ENCODE assay signal across 32 cellular contexts in genomic region chr11:125924384-125925007, GRCh38. TPM values are rescaled to one million over a fixed set of nuclear protein-coding genes. Genes with fewer than 3 reads are reported as not detected.
"Had no signal": no experiment of that assay in that cellular context is flagged by ENCODE, and none has a peak within 500 bp of the region (broad histone marks: within the 10 kb centered on the region; RNA-seq: fewer than 3 reads in every experiment).

No MANE protein-coding gene starts in this region.

- H3K27me3 ChIP-seq: adrenal gland, dorsolateral prefrontal cortex, gastrocnemius medialis had no signal

- H3K27ac ChIP-seq: adrenal gland, body of pancreas, coronary artery, foreskin keratinocyte, gastrocnemius medialis had no signal

- H3K27ac Mint-ChIP-seq: activated CD4-positive, alpha-beta memory T cell treated with anti-CD3 and anti-CD28 coated beads for 36 hours; activated CD4-positive, alpha-beta T cell treated with anti-CD3 and anti-CD28 coated beads for 36 hours; activated CD4-positive, alpha-beta T cell treated with anti-CD3 and anti-CD28 coated beads, Interleukin-2, amount 10 ng/mL, durations not matched to agents 24 days and 14 days; activated CD8-positive, alpha-beta T cell treated with anti-CD3 and anti-CD28 coated beads, Interleukin-2, amount 10 ng/mL, durations not matched to agents 7 days and 5 days; activated naive CD8-positive, alpha-beta T cell; activated T-helper 17 cell treated with anti-CD3 and anti-CD28 coated beads, Interleukin-2, amount 50 U/mL, for 72 hours; dendritic cell treated with granulocyte-macrophage colony-stimulating factor and Interleukin-4, amounts not matched to agents 40 ng/mL and 50 ng/mL, for 4 days had no signal

- H3K9me3 ChIP-seq: body of pancreas, gastrocnemius medialis had no signal

- H3K4me1 ChIP-seq: foreskin keratinocyte, gastrocnemius medialis had no signal

- H3K36me3 ChIP-seq: adrenal gland, gastrocnemius medialis had no signal

- ATAC-seq: activated CD4-positive, alpha-beta T cell treated with anti-CD3 and anti-CD28 coated beads for 36 hours; activated CD8-positive, alpha-beta T cell treated with anti-CD3 and anti-CD28 coated beads, Interleukin-2, amount 10 ng/mL, durations not matched to agents 7 days and 5 days; activated T-cell treated with anti-CD3 and anti-CD28 coated beads, Interleukin-2, amount 50 U/mL, for 4 hours; activated T-helper 17 cell treated with anti-CD3 and anti-CD28 coated beads, Interleukin-2, amount 50 U/mL, for 72 hours; esophagus mucosa; gastrocnemius medialis had no signal

- H3K9me3 Mint-ChIP-seq: activated CD4-positive, alpha-beta memory T cell treated with anti-CD3 and anti-CD28 coated beads for 36 hours; activated CD4-positive, alpha-beta T cell treated with anti-CD3 and anti-CD28 coated beads, Interleukin-2, amount 10 ng/mL, durations not matched to agents 24 days and 14 days; activated T-cell treated with anti-CD3 and anti-CD28 coated beads, Interleukin-2, amount 50 U/mL, for 4 hours; activated T-helper 17 cell treated with anti-CD3 and anti-CD28 coated beads, Interleukin-2, amount 50 U/mL, for 72 hours; dendritic cell treated with granulocyte-macrophage colony-stimulating factor and Interleukin-4, amounts not matched to agents 40 ng/mL and 50 ng/mL, for 4 days; endodermal cell had no signal

- DNase-seq: activated CD4-positive, alpha-beta memory T cell treated with anti-CD3 and anti-CD28 coated beads for 36 hours; activated CD4-positive, alpha-beta T cell treated with anti-CD3 and anti-CD28 coated beads for 36 hours; activated CD4-positive, alpha-beta T cell treated with anti-CD3 and anti-CD28 coated beads, Interleukin-2, amount 10 ng/mL, durations not matched to agents 24 days and 14 days; activated CD4-positive, CD25-positive, alpha-beta regulatory T cell; activated CD4-positive, CD25-positive, alpha-beta regulatory T cell treated with anti-CD3 and anti-CD28 coated beads, Interleukin-2, amount 50 U/mL, for 72 hours; activated CD8-positive, alpha-beta T cell treated with anti-CD3 and anti-CD28 coated beads, Interleukin-2, amount 10 ng/mL, durations not matched to agents 7 days and 5 days; activated effector memory CD4-positive, alpha-beta T cell treated with Interleukin-2 at 50 U/mL for 16 hours; activated gamma-delta T cell treated with Interleukin-2 at 50 U/mL for 16 hours; activated naive CD4-positive, alpha-beta T cell treated with anti-CD3 and anti-CD28 coated beads, Interleukin-2, amount 50 U/mL, for 16 hours; activated naive CD4-positive, alpha-beta T cell treated with Interleukin-2 at 50 U/mL for 16 hours; activated T-cell treated with anti-CD3 and anti-CD28 coated beads, Interleukin-2, amount 50 U/mL, for 4 hours; amygdala; aorta; caudate nucleus; cerebellar nuclear complex; dorsolateral prefrontal cortex; effector memory CD4-positive, alpha-beta T cell; foreskin keratinocyte; gastrocnemius medialis; glutamatergic neuron; T-helper 2 cell had no signal

- H3K36me3 Mint-ChIP-seq: activated CD4-positive, alpha-beta memory T cell treated with anti-CD3 and anti-CD28 coated beads for 36 hours; activated naive CD8-positive, alpha-beta T cell had no signal

- H3K4me3 Mint-ChIP-seq: activated CD4-positive, alpha-beta memory T cell treated with anti-CD3 and anti-CD28 coated beads for 36 hours; activated CD4-positive, alpha-beta T cell treated with anti-CD3 and anti-CD28 coated beads for 36 hours; activated CD4-positive, alpha-beta T cell treated with anti-CD3 and anti-CD28 coated beads, Interleukin-2, amount 10 ng/mL, durations not matched to agents 24 days and 14 days; activated CD8-positive, alpha-beta T cell treated with anti-CD3 and anti-CD28 coated beads, Interleukin-2, amount 10 ng/mL, durations not matched to agents 7 days and 5 days; activated naive CD8-positive, alpha-beta T cell; activated T-cell treated with anti-CD3 and anti-CD28 coated beads, Interleukin-2, amount 50 U/mL, for 4 hours; activated T-helper 17 cell treated with anti-CD3 and anti-CD28 coated beads, Interleukin-2, amount 50 U/mL, for 72 hours; dendritic cell treated with granulocyte-macrophage colony-stimulating factor and Interleukin-4, amounts not matched to agents 40 ng/mL and 50 ng/mL, for 4 days; endodermal cell had no signal

- H3K4me1 Mint-ChIP-seq: activated CD4-positive, alpha-beta T cell treated with anti-CD3 and anti-CD28 coated beads for 36 hours; activated CD4-positive, alpha-beta T cell treated with anti-CD3 and anti-CD28 coated beads, Interleukin-2, amount 10 ng/mL, durations not matched to agents 24 days and 14 days; activated T-helper 17 cell treated with anti-CD3 and anti-CD28 coated beads, Interleukin-2, amount 50 U/mL, for 72 hours had no signal

- H3K4me3 ChIP-seq: adrenal gland, body of pancreas, coronary artery, dorsolateral prefrontal cortex, gastrocnemius medialis had no signal

RNA-seq across cellular contexts. Expression of gene DDX25, which starts 20.2 kb away (rescaled TPM):
- total RNA-seq: activated CD4-positive, alpha-beta memory T cell treated with anti-CD3 and anti-CD28 coated beads for 36 hours; activated CD4-positive, alpha-beta T cell treated with anti-CD3 and anti-CD28 coated beads for 36 hours; activated CD4-positive, alpha-beta T cell treated with anti-CD3 and anti-CD28 coated beads, Interleukin-2, amount 10 ng/mL, durations not matched to agents 24 days and 14 days; activated CD8-positive, alpha-beta T cell treated with anti-CD3 and anti-CD28 coated beads, Interleukin-2, amount 10 ng/mL, durations not matched to agents 7 days and 5 days; activated T-cell treated with anti-CD3 and anti-CD28 coated beads, Interleukin-2, amount 50 U/mL, for 4 hours; epithelial cell of proximal tubule; esophagus mucosa; foreskin keratinocyte; gastrocnemius medialis; T-helper 1 cell treated with Interleukin-12 subunit alpha and Interleukin-12 subunit beta and Interleukin-4 antibody, amounts not matched to agents 30 ng/mL and 1 ng/mL, for 36 hours had no signal
- polyA plus RNA-seq: aorta had no signal

RNA-seq across cellular contexts. Expression of gene VSIG10L2, which starts 21.3 kb away (rescaled TPM):
- total RNA-seq: activated CD4-positive, alpha-beta memory T cell treated with anti-CD3 and anti-CD28 coated beads for 36 hours; activated CD4-positive, alpha-beta T cell treated with anti-CD3 and anti-CD28 coated beads for 36 hours; activated CD4-positive, alpha-beta T cell treated with anti-CD3 and anti-CD28 coated beads, Interleukin-2, amount 10 ng/mL, durations not matched to agents 24 days and 14 days; activated CD8-positive, alpha-beta memory T cell treated with anti-CD3 and anti-CD28 coated beads for 36 hours; activated CD8-positive, alpha-beta T cell treated with anti-CD3 and anti-CD28 coated beads, Interleukin-2, amount 10 ng/mL, durations not matched to agents 7 days and 5 days; activated T-cell treated with anti-CD3 and anti-CD28 coated beads, Interleukin-2, amount 50 U/mL, for 4 hours; activated T-helper 17 cell treated with anti-CD3 and anti-CD28 coated beads, Interleukin-2, amount 50 U/mL, for 72 hours; adrenal gland; body of pancreas; endodermal cell; epithelial cell of proximal tubule; esophagus mucosa; foreskin keratinocyte; T-helper 1 cell treated with Interleukin-12 subunit alpha and Interleukin-12 subunit beta and Interleukin-4 antibody, amounts not matched to agents 30 ng/mL and 1 ng/mL, for 36 hours had no signal
- polyA plus RNA-seq: aorta had no signal
